11 cellular contexts compared by ENCODE assay signal in the genomic region with DNA sequence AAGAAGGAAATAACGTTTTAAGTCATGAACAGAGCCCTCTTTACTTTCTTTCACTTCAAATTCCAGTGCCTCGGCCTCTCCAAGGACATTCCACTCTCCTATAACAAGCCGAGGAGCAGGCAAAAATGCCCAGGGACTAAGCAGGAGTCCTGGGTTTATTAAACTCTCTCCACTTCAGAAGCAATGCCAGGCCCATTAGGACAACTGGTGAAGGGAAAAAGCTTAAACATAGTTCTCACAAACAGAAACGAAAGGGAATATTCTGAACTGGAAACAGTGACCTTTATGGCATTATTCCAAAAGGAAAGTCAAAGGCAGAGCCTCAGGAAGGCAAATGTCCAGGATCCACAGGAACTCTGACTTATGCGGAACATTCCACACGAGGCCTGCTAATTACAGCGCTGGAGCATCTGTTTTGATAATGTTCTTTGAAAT. TPM values are rescaled to one million over a fixed set of nuclear protein-coding genes. Genes with fewer than 3 reads are reported as not detected.
A peak's percentile ranks its signal among the peaks of the same experiment; 100 is the strongest.
DNase-seq lines count a peak whose midpoint lies in the region; ATAC-seq and TF ChIP-seq lines count a peak whose summit lies in the region.
"Had no signal": no experiment of that assay in that cellular context is flagged by ENCODE, and none has a peak within 500 bp of the region (broad histone marks: within the 10 kb centered on the region; RNA-seq: fewer than 3 reads in every experiment).

No MANE protein-coding gene starts in this region.

- H3K4me3 Mint-ChIP-seq in activated T-helper 1 cell treated with anti-CD3 and anti-CD28 coated beads, Interleukin-12 subunit alpha, Interleukin-12 subunit beta, Interleukin-2, Interleukin-4 antibody, amounts not matched to agents 30 ng/mL and 10 ng/mL and 1 ng/mL, durations not matched to agents 14 hours and 24 hours and 36 hours: no peak overlapping the region
- H3K4me3 Mint-ChIP-seq in stimulated activated effector memory CD8-positive, alpha-beta T cell treated with anti-CD3 and anti-CD28 coated beads, Interleukin-12 subunit alpha, Interleukin-12 subunit beta, amount 100 ng/mL, for 72 hours: no peak overlapping the region
- H3K4me3 Mint-ChIP-seq: dendritic cell treated with granulocyte-macrophage colony-stimulating factor and Interleukin-4, amounts not matched to agents 40 ng/mL and 50 ng/mL, for 4 days had no signal

- H3K9me3 ChIP-seq in adrenal gland (replicated peaks in 1 of 3) (no peaks in the 10 kb centered on the region), mesodermal cell (ENCODE audit: control insufficient read depth, low read length) (no peaks in the 10 kb centered on the region), suprapubic skin (no peaks in the 10 kb centered on the region)

- H3K4me1 Mint-ChIP-seq in activated T-helper 1 cell treated with anti-CD3 and anti-CD28 coated beads, Interleukin-12 subunit alpha, Interleukin-12 subunit beta, Interleukin-2, Interleukin-4 antibody, amounts not matched to agents 30 ng/mL and 10 ng/mL and 1 ng/mL, durations not matched to agents 14 hours and 24 hours and 36 hours (ENCODE audit: low read depth): peaks cover 11% of the 10 kb centered on the region
- H3K4me1 Mint-ChIP-seq in stimulated activated effector memory CD8-positive, alpha-beta T cell treated with anti-CD3 and anti-CD28 coated beads, Interleukin-12 subunit alpha, Interleukin-12 subunit beta, amount 100 ng/mL, for 72 hours: peaks cover 10% of the 10 kb centered on the region

- H3K36me3 ChIP-seq in adrenal gland (replicated peaks in 1 of 2) (no peaks in the 10 kb centered on the region), mesodermal cell (ENCODE audit: control insufficient read depth, insufficient read depth, low read length) (no peaks in the 10 kb centered on the region), suprapubic skin (no peaks in the 10 kb centered on the region)

- no peak for TF ChIP-seq POLR2A in adrenal gland (IDR thresholded peaks at IDR 0.05)
- TF ChIP-seq POLR2A in suprapubic skin (IDR thresholded peaks at IDR 0.05): no peak

- no peak for TF ChIP-seq EP300 in suprapubic skin (IDR thresholded peaks at IDR 0.05)

- no peaks in the 10 kb centered on the region for H3K9me3 Mint-ChIP-seq in activated T-helper 1 cell treated with anti-CD3 and anti-CD28 coated beads, Interleukin-12 subunit alpha, Interleukin-12 subunit beta, Interleukin-2, Interleukin-4 antibody, amounts not matched to agents 30 ng/mL and 10 ng/mL and 1 ng/mL, durations not matched to agents 14 hours and 24 hours and 36 hours
- no peaks in the 10 kb centered on the region for H3K9me3 Mint-ChIP-seq in stimulated activated effector memory CD8-positive, alpha-beta T cell treated with anti-CD3 and anti-CD28 coated beads, Interleukin-12 subunit alpha, Interleukin-12 subunit beta, amount 100 ng/mL, for 72 hours
- H3K9me3 Mint-ChIP-seq: dendritic cell treated with granulocyte-macrophage colony-stimulating factor and Interleukin-4, amounts not matched to agents 40 ng/mL and 50 ng/mL, for 4 days had no signal

- H3K27ac Mint-ChIP-seq in activated T-helper 1 cell treated with anti-CD3 and anti-CD28 coated beads, Interleukin-12 subunit alpha, Interleukin-12 subunit beta, Interleukin-2, Interleukin-4 antibody, amounts not matched to agents 30 ng/mL and 10 ng/mL and 1 ng/mL, durations not matched to agents 14 hours and 24 hours and 36 hours: no peak overlapping the region
- no peak overlapping the region for H3K27ac Mint-ChIP-seq in stimulated activated effector memory CD8-positive, alpha-beta T cell treated with anti-CD3 and anti-CD28 coated beads, Interleukin-12 subunit alpha, Interleukin-12 subunit beta, amount 100 ng/mL, for 72 hours
- H3K27ac Mint-ChIP-seq: dendritic cell treated with granulocyte-macrophage colony-stimulating factor and Interleukin-4, amounts not matched to agents 40 ng/mL and 50 ng/mL, for 4 days had no signal

- intact Hi-C loops in adrenal gland (cut with DNase I): loop anchor here (10.0 kb wide), 3 partner anchors 109 to 449 kb away; a partner anchor contains a TSS
- intact Hi-C loops in activated T-helper 1 cell treated with anti-CD3 and anti-CD28 coated beads, Interleukin-12 subunit alpha, Interleukin-12 subunit beta, Interleukin-2, Interleukin-4 antibody, amounts not matched to agents 30 ng/mL and 10 ng/mL and 1 ng/mL, durations not matched to agents 14 hours and 24 hours and 36 hours (cut with micrococcal nuclease): loop anchor here (2.0 kb wide), 1 partner anchor 61 kb away; no protein-coding TSS in a partner anchor

- DNase-seq in adrenal gland (peak in 6 of 7 donors; percentile 42 to 74 (median 57)), fibroblast of mammary gland (ENCODE audit: low read depth) (peak; percentile 49), suprapubic skin (ENCODE audit: low spot score in 2 of 2) (no peak), NCI-H510A (lab: John Stamatoyannopoulos, UW) (no peak), NCI-H748 treated with DMSO at 0.1 percent for 48 hours (lab: John Stamatoyannopoulos, UW) (no peak)
- no peak for DNase-seq in activated T-helper 1 cell treated with anti-CD3 and anti-CD28 coated beads, Interleukin-12 subunit alpha, Interleukin-12 subunit beta, Interleukin-2, Interleukin-4 antibody, amounts not matched to agents 30 ng/mL and 10 ng/mL and 1 ng/mL, durations not matched to agents 14 hours and 24 hours and 36 hours (ENCODE audit: low spot score)
- no peak for DNase-seq in stimulated activated effector memory CD8-positive, alpha-beta T cell treated with anti-CD3 and anti-CD28 coated beads, Interleukin-12 subunit alpha, Interleukin-12 subunit beta, amount 100 ng/mL, for 72 hours (ENCODE audit: low spot score in 2 of 2)
- DNase-seq: DMS79, NCI-H2081 treated with DMSO at 0.1 percent for 48 hours had no signal

- TF ChIP-seq CTCF in adrenal gland (IDR thresholded peaks at IDR 0.05) (no peak), fibroblast of mammary gland (conservative IDR thresholded peaks at IDR 0.05; ENCODE audit: control insufficient read depth, insufficient read depth, low read depth, low read length) (no peak), suprapubic skin (IDR thresholded peaks at IDR 0.05) (no peak)

- WGBS in adrenal gland, 4 donors: 17 to 27% (median 23%) methylated on average over 7 of the region's 7 CpGs
- WGBS in mesodermal cell (ENCODE audit: insufficient coverage in 2 of 2), 2 experiments: 73 to 89% methylated on average over 5 to 7 of the region's 7 CpGs
- 44% methylated on average over 7 of the region's 7 CpGs for WGBS in suprapubic skin

- ATAC-seq in stimulated activated effector memory CD8-positive, alpha-beta T cell treated with anti-CD3 and anti-CD28 coated beads, Interleukin-12 subunit alpha, Interleukin-12 subunit beta, amount 100 ng/mL, for 72 hours: no peak

- no peaks in the 10 kb centered on the region for H3K27me3 ChIP-seq in adrenal gland
- H3K27me3 ChIP-seq in suprapubic skin: no peaks in the 10 kb centered on the region

- H3K27me3 Mint-ChIP-seq in activated T-helper 1 cell treated with anti-CD3 and anti-CD28 coated beads, Interleukin-12 subunit alpha, Interleukin-12 subunit beta, Interleukin-2, Interleukin-4 antibody, amounts not matched to agents 30 ng/mL and 10 ng/mL and 1 ng/mL, durations not matched to agents 14 hours and 24 hours and 36 hours (ENCODE audit: insufficient read depth): peaks cover 9% of the 10 kb centered on the region

- H3K27ac ChIP-seq in adrenal gland (peak overlapping the region; percentile 22 to 88 (median 79)), mesodermal cell (ENCODE audit: low read depth, low read length, severe bottlenecking) (peak overlapping the region; percentile 84), suprapubic skin (peak overlapping the region; percentile 75)

- peak overlapping the region in 1 of 4 donors; percentile 25 for H3K4me3 ChIP-seq in adrenal gland
- H3K4me3 ChIP-seq in fibroblast of mammary gland (ENCODE audit: control insufficient read depth, low read depth, low read length): no peak overlapping the region
- no peak overlapping the region for H3K4me3 ChIP-seq in mesodermal cell (ENCODE audit: extremely low read depth, insufficient read depth, low read length, poor library complexity, severe bottlenecking)
- H3K4me3 ChIP-seq in suprapubic skin: no peak overlapping the region

- no peaks in the 10 kb centered on the region for H3K36me3 Mint-ChIP-seq in activated T-helper 1 cell treated with anti-CD3 and anti-CD28 coated beads, Interleukin-12 subunit alpha, Interleukin-12 subunit beta, Interleukin-2, Interleukin-4 antibody, amounts not matched to agents 30 ng/mL and 10 ng/mL and 1 ng/mL, durations not matched to agents 14 hours and 24 hours and 36 hours (ENCODE audit: low read depth)
- H3K36me3 Mint-ChIP-seq in stimulated activated effector memory CD8-positive, alpha-beta T cell treated with anti-CD3 and anti-CD28 coated beads, Interleukin-12 subunit alpha, Interleukin-12 subunit beta, amount 100 ng/mL, for 72 hours: no peaks in the 10 kb centered on the region

- H3K4me1 ChIP-seq in adrenal gland (replicated peaks in 1 of 2): peaks cover 4 to 22% of the 10 kb centered on the region in 2 donors
- H3K4me1 ChIP-seq in mesodermal cell (ENCODE audit: control insufficient read depth, insufficient read depth, low read length, poor library complexity, severe bottlenecking): peaks cover 10% of the 10 kb centered on the region
- H3K4me1 ChIP-seq in suprapubic skin: peaks cover 46% of the 10 kb centered on the region

RNA-seq across cellular contexts. Expression of a gene that starts 30.9 kb away (rescaled TPM):
- 10 to 100 TPM; 12.9 to 47.7 (median 36.7) TPM for total RNA-seq in adrenal gland
- polyA plus RNA-seq in adrenal gland: 10 to 100 TPM; 33.5 to 93.1 (median 45.7) TPM
- 50.0 TPM for polyA plus RNA-seq in mesodermal cell (2013, experiment 1 of 2)
- polyA plus RNA-seq in mesodermal cell (2013, experiment 2 of 2): 58.7 TPM
- 10 to 100 TPM; 34.7 to 46.3 (median 40.6) TPM for total RNA-seq in suprapubic skin
- 64.2 and 65.6 TPM in 2 replicates for total RNA-seq in activated T-helper 1 cell treated with anti-CD3 and anti-CD28 coated beads, Interleukin-12 subunit alpha, Interleukin-12 subunit beta, Interleukin-2, Interleukin-4 antibody, amounts not matched to agents 30 ng/mL and 10 ng/mL and 1 ng/mL, durations not matched to agents 14 hours and 24 hours and 36 hours

Comparison
In these comparisons a context has a peak if more than half of its experiments do, and no peak if none do; other contexts are left out.
1. DNase-seq: peak in adrenal gland (6 of 7) and fibroblast of mammary gland (single experiment); none in suprapubic skin (0 of 2), NCI-H510A (single experiment), activated T-helper 1 cell treated with anti-CD3 and anti-CD28 coated beads, Interleukin-12 subunit alpha, Interleukin-12 subunit beta, Interleukin-2, Interleukin-4 antibody, amounts not matched to agents 30 ng/mL and 10 ng/mL and 1 ng/mL, durations not matched to agents 14 hours and 24 hours and 36 hours (single experiment), NCI-H748 treated with DMSO at 0.1 percent for 48 hours (single experiment) and stimulated activated effector memory CD8-positive, alpha-beta T cell treated with anti-CD3 and anti-CD28 coated beads, Interleukin-12 subunit alpha, Interleukin-12 subunit beta, amount 100 ng/mL, for 72 hours (0 of 2).
2. Peak in every context shown above with its lines, with median percentiles within 50 percentile points of each other: H3K27ac ChIP-seq.